ENCODE assay signal across 9 cellular contexts in genomic region chr1:206472454-206472853, GRCh38. TPM values are rescaled to one million over a fixed set of nuclear protein-coding genes. Genes with fewer than 3 reads are reported as not detected.
DNase-seq lines count a peak whose midpoint lies in the region; ATAC-seq and TF ChIP-seq lines count a peak whose summit lies in the region.
"Had no signal": no experiment of that assay in that cellular context is flagged by ENCODE, and none has a peak within 500 bp of the region (broad histone marks: within the 10 kb centered on the region; RNA-seq: fewer than 3 reads in every experiment).

No MANE protein-coding gene starts in this region.

- POLR2A ChIA-PET in activated CD4-positive, alpha-beta T cell treated with anti-CD3 and anti-CD28 coated beads for 36 hours (lab: Charles Lee) = interaction anchor here (0.6 kb wide), 1 partner anchor 111 kb away, joined by 3 read pairs; no protein-coding TSS in a partner anchor
- POLR2A ChIA-PET in Caco-2 (lab: Charles Lee) = no interaction called here

- CTCF ChIA-PET in activated CD4-positive, alpha-beta T cell treated with anti-CD3 and anti-CD28 coated beads for 36 hours (lab: Charles Lee) = interaction anchor here (1.2 to 3.2 kb wide), 2 partner anchors 9 to 11 kb away, joined by 5 to 34 read pairs; no protein-coding TSS in a partner anchor
- CTCF ChIA-PET in Caco-2 (lab: Charles Lee) = no interaction called here

- H3K4me3 ChIP-seq in Caco-2 (ENCODE audit: low read depth, low read length) = no peak overlapping the region
- H3K4me3 ChIP-seq: thoracic aorta had no signal

- H3K4me1 Mint-ChIP-seq in activated CD4-positive, alpha-beta T cell treated with anti-CD3 and anti-CD28 coated beads for 36 hours = peaks cover 76% of the 10 kb centered on the region
- H3K4me1 Mint-ChIP-seq in Caco-2 (ENCODE audit: low read depth, unreplicated experiment) = peaks cover 17% of the 10 kb centered on the region

- no peaks in the 10 kb centered on the region for H3K27me3 ChIP-seq in Caco-2 (replicated peaks; ENCODE audit: control insufficient read depth, insufficient read depth, low read length)

- H3K4me1 ChIP-seq in Caco-2 = peaks cover 20% of the 10 kb centered on the region

- H3K27me3 Mint-ChIP-seq in activated CD4-positive, alpha-beta T cell treated with anti-CD3 and anti-CD28 coated beads for 36 hours = no peaks in the 10 kb centered on the region
- H3K27me3 Mint-ChIP-seq in Caco-2 (ENCODE audit: insufficient read depth, unreplicated experiment) = no peaks in the 10 kb centered on the region

- DNase-seq in activated CD4-positive, alpha-beta T cell treated with anti-CD3 and anti-CD28 coated beads for 36 hours = peak; percentile 50
- no peak for DNase-seq in activated CD4-positive, alpha-beta T cell treated with anti-CD3 and anti-CD28 coated beads, Interleukin-2, amount 50 U/mL, for 4 hours
- DNase-seq in SIG-M5 (lab: John Stamatoyannopoulos, UW) (peak; percentile 55), fibroblast of peridontal ligament (ENCODE audit: extremely low read depth) (peak; percentile 57), NCI-H1092 treated with DMSO at 0.1 percent for 48 hours (lab: John Stamatoyannopoulos, UW) (no peak), Caco-2 (no peak)
- peak; percentile 21 for DNase-seq in stimulated activated CD8-positive, alpha-beta memory T cell treated with anti-CD3 and anti-CD28 coated beads, Interleukin-4, amount 100 ng/mL, for 24 hours (ENCODE audit: low read depth)

- H3K27ac Mint-ChIP-seq in activated CD4-positive, alpha-beta T cell treated with anti-CD3 and anti-CD28 coated beads for 36 hours = peak overlapping the region; percentile 91
- H3K27ac Mint-ChIP-seq in Caco-2 (ENCODE audit: unreplicated experiment) = no peak overlapping the region

- no peak for ATAC-seq in activated CD4-positive, alpha-beta T cell treated with anti-CD3 and anti-CD28 coated beads for 36 hours
- ATAC-seq in HG03457 (IDR thresholded peaks at IDR 0.05; ENCODE audit: unreplicated experiment) = no peak

- no peaks in the 10 kb centered on the region for H3K36me3 ChIP-seq in Caco-2 (ENCODE audit: control insufficient read depth, insufficient read depth, low read length)
- H3K36me3 ChIP-seq: thoracic aorta had no signal

- TF ChIP-seq CTCF in Caco-2 (IDR thresholded peaks at IDR 0.05; ENCODE audit: insufficient read depth in 1 of 2, low read depth in 1 of 2, low read length in 1 of 2, severe bottlenecking in 1 of 2, unreplicated experiment in 1 of 2) = no peak

- no peaks in the 10 kb centered on the region for H3K9me3 ChIP-seq in Caco-2
- H3K9me3 ChIP-seq: thoracic aorta had no signal

- peaks cover 47% of the 10 kb centered on the region for H3K36me3 Mint-ChIP-seq in activated CD4-positive, alpha-beta T cell treated with anti-CD3 and anti-CD28 coated beads for 36 hours (ENCODE audit: low read depth)
- H3K36me3 Mint-ChIP-seq in Caco-2 (ENCODE audit: insufficient read depth, unreplicated experiment) = peaks cover 10% of the 10 kb centered on the region

- H3K9me3 Mint-ChIP-seq in activated CD4-positive, alpha-beta T cell treated with anti-CD3 and anti-CD28 coated beads for 36 hours (ENCODE audit: low read depth) = no peaks in the 10 kb centered on the region
- no peaks in the 10 kb centered on the region for H3K9me3 Mint-ChIP-seq in Caco-2 (ENCODE audit: unreplicated experiment)

- BruUV-seq in Caco-2 (replicated peaks; lab: Mats Ljungman, UMichigan) = no TSS peak

- intact Hi-C loops in activated CD4-positive, alpha-beta T cell treated with anti-CD3 and anti-CD28 coated beads for 36 hours (cut with DNase I, micrococcal nuclease) = loop anchor here in 1 of 2 experiments (5.0 to 10.0 kb wide), 2 partner anchors 110 to 442 kb away; no protein-coding TSS in a partner anchor
- intact Hi-C loops in Caco-2 (cut with micrococcal nuclease; ENCODE audit: unreplicated experiment) = no loop called here

- H3K4me3 Mint-ChIP-seq in activated CD4-positive, alpha-beta T cell treated with anti-CD3 and anti-CD28 coated beads for 36 hours = peak overlapping the region; percentile 83
- H3K4me3 Mint-ChIP-seq in Caco-2 (ENCODE audit: unreplicated experiment) = no peak overlapping the region

RNA-seq across cellular contexts. Expression of gene IKBKE, which starts 2.2 kb away (rescaled TPM):
- 10 to 100 TPM; 15.3 to 17.2 TPM for total RNA-seq in activated CD4-positive, alpha-beta T cell treated with anti-CD3 and anti-CD28 coated beads for 36 hours
- total RNA-seq in Caco-2 (2022) = 9.0 and 12.7 TPM in 2 replicates

RNA-seq across cellular contexts. Expression of gene RASSF5, which starts 34.9 kb away (rescaled TPM):
- total RNA-seq in activated CD4-positive, alpha-beta T cell treated with anti-CD3 and anti-CD28 coated beads for 36 hours = 100 to 1,000 TPM; 223 to 239 TPM
- 0.86 and 1.3 TPM in 2 replicates for total RNA-seq in Caco-2 (2022)

Comparison
In these comparisons a context has a peak if more than half of its experiments do, and no peak if none do; other contexts are left out.
1. DNase-seq: peak in activated CD4-positive, alpha-beta T cell treated with anti-CD3 and anti-CD28 coated beads for 36 hours (single experiment), SIG-M5 (single experiment), fibroblast of peridontal ligament (single experiment) and stimulated activated CD8-positive, alpha-beta memory T cell treated with anti-CD3 and anti-CD28 coated beads, Interleukin-4, amount 100 ng/mL, for 24 hours (single experiment); none in activated CD4-positive, alpha-beta T cell treated with anti-CD3 and anti-CD28 coated beads, Interleukin-2, amount 50 U/mL, for 4 hours (0 of 2), NCI-H1092 treated with DMSO at 0.1 percent for 48 hours (single experiment) and Caco-2 (0 of 2).
2. RNA of gene RASSF5, which starts 34.9 kb away (total RNA-seq): 223 to 239 TPM in activated CD4-positive, alpha-beta T cell treated with anti-CD3 and anti-CD28 coated beads for 36 hours; 0.86 to 1.3 TPM in Caco-2; every median in the first group is over 10 times any median in the second.